ENCODE assay signal across 29 cellular contexts in the genomic region with DNA sequence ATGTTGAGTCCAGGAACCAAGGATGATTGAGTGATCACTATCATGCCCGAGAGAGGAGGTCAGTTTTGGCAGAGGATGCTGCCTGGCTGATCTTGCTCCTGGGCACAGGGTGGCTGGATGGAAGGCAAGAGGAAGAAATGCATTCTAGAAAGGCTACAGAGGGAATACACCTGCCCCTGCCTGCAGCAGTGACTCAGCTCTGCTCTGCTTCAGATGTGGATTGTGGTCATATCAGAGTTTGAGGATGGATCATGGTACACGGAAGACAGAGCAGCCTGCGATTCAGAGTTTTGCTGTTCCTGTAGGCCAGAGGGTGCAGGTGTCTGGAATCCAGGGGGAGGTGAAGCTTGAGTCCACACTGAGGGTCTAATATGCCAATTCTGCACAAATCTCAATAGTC. TPM values are rescaled to one million over a fixed set of nuclear protein-coding genes. Genes with fewer than 3 reads are reported as not detected.
"Had no signal": no experiment of that assay in that cellular context is flagged by ENCODE, and none has a peak within 500 bp of the region (broad histone marks: within the 10 kb centered on the region; RNA-seq: fewer than 3 reads in every experiment).

No MANE protein-coding gene starts in this region.

- H3K36me3 ChIP-seq: colonic mucosa, esophagus squamous epithelium, gastrocnemius medialis, heart right ventricle, left ventricle myocardium inferior, lower lobe of right lung had no signal

- H3K27me3 ChIP-seq: colonic mucosa, esophagus squamous epithelium, gastrocnemius medialis, heart right ventricle had no signal

- H3K4me3 ChIP-seq: colonic mucosa, esophagus squamous epithelium, gastrocnemius medialis, heart right ventricle, left ventricle myocardium inferior, lower lobe of right lung had no signal

- ATAC-seq: effector memory CD8-positive, alpha-beta T cell; esophagus mucosa; gastrocnemius medialis; heart right ventricle; left colon; left lobe of liver; lower lobe of right lung; naive thymus-derived CD4-positive, alpha-beta T cell had no signal

- DNase-seq: colonic mucosa; cortex of kidney; effector CD8-positive, alpha-beta T cell; effector memory CD8-positive, alpha-beta T cell; endodermal cell; erythroblast; esophagus squamous epithelium; foreskin fibroblast; foreskin melanocyte; gastrocnemius medialis; glutamatergic neuron; head of caudate nucleus; heart right ventricle; hippocampal formation; kidney; kidney glomerular epithelial cell; left colon; left ventricle myocardium inferior; lower lobe of right lung; mesendoderm; midbrain; naive thymus-derived CD4-positive, alpha-beta T cell had no signal

- H3K27ac ChIP-seq: colonic mucosa, epithelial cell of prostate, esophagus squamous epithelium, gastrocnemius medialis, heart right ventricle, left ventricle myocardium inferior, lower lobe of right lung had no signal

- H3K4me1 ChIP-seq: colonic mucosa, esophagus squamous epithelium, gastrocnemius medialis, heart right ventricle, left ventricle myocardium inferior, lower lobe of right lung had no signal

- H3K9me3 ChIP-seq: colonic mucosa, esophagus squamous epithelium, gastrocnemius medialis, heart right ventricle, left ventricle myocardium inferior, lower lobe of right lung had no signal

RNA-seq across cellular contexts. Expression of a gene that starts 37.2 kb away (rescaled TPM):
- total RNA-seq: dermis microvascular lymphatic vessel endothelial cell; gastrocnemius medialis; glomerular endothelial cell; left lobe of liver; lung microvascular endothelial cell; mononuclear cell; naive thymus-derived CD4-positive, alpha-beta T cell had no signal
- polyA plus RNA-seq: naive thymus-derived CD4-positive, alpha-beta T cell had no signal
